13 cellular contexts compared by ENCODE assay signal in the genomic region with DNA sequence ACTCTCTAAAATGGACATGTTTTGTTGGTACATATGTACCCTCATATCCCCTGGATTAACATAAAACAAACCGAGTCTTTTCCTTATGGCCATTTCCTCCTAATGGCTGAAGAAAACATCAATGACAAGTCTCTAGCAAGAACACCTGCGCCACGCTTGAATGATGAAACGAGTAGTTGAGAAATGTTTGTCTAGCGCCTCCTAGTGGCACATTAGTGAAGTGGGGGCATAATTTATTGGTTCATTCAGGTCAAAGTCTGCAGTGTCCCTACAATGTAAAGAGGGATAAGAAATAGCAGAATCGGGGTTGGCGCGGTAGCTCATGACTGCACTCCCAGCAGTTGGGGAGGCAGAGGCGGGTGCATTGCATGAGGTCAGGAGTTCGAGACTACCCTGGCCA.
DNase-seq lines count a peak whose midpoint lies in the region; ATAC-seq and TF ChIP-seq lines count a peak whose summit lies in the region.
"Had no signal": no experiment of that assay in that cellular context is flagged by ENCODE, and none has a peak within 500 bp of the region (broad histone marks: within the 10 kb centered on the region; RNA-seq: fewer than 3 reads in every experiment).

No MANE protein-coding gene starts in this region.

- DNase-seq in SKM-1 treated with dmso at 0.1 percent for 144 hours (lab: John Stamatoyannopoulos, UW; ENCODE audit: unreplicated experiment) = peak; percentile 3
- no peak for DNase-seq in SKM-1 (lab: John Stamatoyannopoulos, UW; ENCODE audit: unreplicated experiment)
- DNase-seq in HCT116 (ENCODE audit: low read depth, low spot score) = peak; percentile 1
- DNase-seq in activated CD4-positive, alpha-beta memory T cell treated with anti-CD3 and anti-CD28 coated beads, Interleukin-2, amount 10 ng/mL, durations not matched to agents 7 days and 5 days = peak; percentile 17
- peak; percentile 0 for DNase-seq in renal cortical epithelial cell (ENCODE audit: low read depth)
- no peak for DNase-seq in superior temporal gyrus (ENCODE audit: extremely low spot score)
- no peak for DNase-seq in NCI-H2227 treated with DMSO at 0.1 percent for 48 hours (lab: John Stamatoyannopoulos, UW)
- DNase-seq: GOT3, left lung had no signal

- no peak for TF ChIP-seq POLR2A in HCT116 (IDR thresholded peaks at IDR 0.05; ENCODE audit: borderline replicate concordance, extremely low read depth, insufficient read depth, insufficient read length)

- no TSS peak for BruUV-seq in HCT116 (replicated peaks; lab: Mats Ljungman, UMichigan)

- no peaks in the 10 kb centered on the region for H3K36me3 Mint-ChIP-seq in activated CD4-positive, alpha-beta memory T cell treated with anti-CD3 and anti-CD28 coated beads, Interleukin-2, amount 10 ng/mL, durations not matched to agents 7 days and 5 days (ENCODE audit: low read depth)

- no peak overlapping the region for H3K4me2 ChIP-seq in HCT116 (ENCODE audit: low read length)
- H3K4me2 ChIP-seq: KMS-11 had no signal

- H3K27me3 ChIP-seq in HCT116 (ENCODE audit: insufficient read depth, low read length) = no peaks in the 10 kb centered on the region
- H3K27me3 ChIP-seq: left lung had no signal

- H3K27me3 Mint-ChIP-seq in activated CD4-positive, alpha-beta memory T cell treated with anti-CD3 and anti-CD28 coated beads, Interleukin-2, amount 10 ng/mL, durations not matched to agents 7 days and 5 days = no peaks in the 10 kb centered on the region
- H3K27me3 Mint-ChIP-seq: dendritic cell treated with granulocyte-macrophage colony-stimulating factor and Interleukin-4, amounts not matched to agents 40 ng/mL and 50 ng/mL, for 4 days; stimulated activated naive CD8-positive, alpha-beta T cell treated with anti-CD3 and anti-CD28 coated beads, Interleukin-15, Interleukin-2, amounts not matched to agents 100 ng/mL and 50 ng/mL, for 24 hours had no signal

- H3K4me3 Mint-ChIP-seq in activated CD4-positive, alpha-beta memory T cell treated with anti-CD3 and anti-CD28 coated beads, Interleukin-2, amount 10 ng/mL, durations not matched to agents 7 days and 5 days = no peak overlapping the region
- H3K4me3 Mint-ChIP-seq: dendritic cell treated with granulocyte-macrophage colony-stimulating factor and Interleukin-4, amounts not matched to agents 40 ng/mL and 50 ng/mL, for 4 days; stimulated activated naive CD8-positive, alpha-beta T cell treated with anti-CD3 and anti-CD28 coated beads, Interleukin-15, Interleukin-2, amounts not matched to agents 100 ng/mL and 50 ng/mL, for 24 hours had no signal

- no peak overlapping the region for H2AFZ ChIP-seq in HCT116 (ENCODE audit: low read depth, low read length, poor library complexity, severe bottlenecking)

- no peaks in the 10 kb centered on the region for H4K20me1 ChIP-seq in HCT116 (ENCODE audit: insufficient read depth)

- ATAC-seq in HCT116 (no peak), HG03469 (IDR thresholded peaks at IDR 0.05; ENCODE audit: unreplicated experiment) (no peak)
- ATAC-seq: left lung had no signal

- H3K79me2 ChIP-seq in HCT116 (ENCODE audit: insufficient read depth, low read length) = no peaks in the 10 kb centered on the region

- no peaks in the 10 kb centered on the region for H3K9me3 Mint-ChIP-seq in activated CD4-positive, alpha-beta memory T cell treated with anti-CD3 and anti-CD28 coated beads, Interleukin-2, amount 10 ng/mL, durations not matched to agents 7 days and 5 days
- H3K9me3 Mint-ChIP-seq: dendritic cell treated with granulocyte-macrophage colony-stimulating factor and Interleukin-4, amounts not matched to agents 40 ng/mL and 50 ng/mL, for 4 days had no signal

- no peaks in the 10 kb centered on the region for H3K4me1 ChIP-seq in HCT116 (ENCODE audit: control insufficient read depth in 1 of 2, insufficient read depth in 2 of 2, low read length in 2 of 2)
- H3K4me1 ChIP-seq: left lung had no signal

- H3K9me2 ChIP-seq in HCT116 (ENCODE audit: insufficient read depth) = no peaks in the 10 kb centered on the region

- no peaks in the 10 kb centered on the region for H3K9me3 ChIP-seq in HCT116 (ENCODE audit: control insufficient read depth in 1 of 2, insufficient read depth in 1 of 2, low read depth in 1 of 2, low read length in 2 of 2)
- H3K9me3 ChIP-seq: left lung had no signal

- no peaks in the 10 kb centered on the region for H3K4me1 Mint-ChIP-seq in activated CD4-positive, alpha-beta memory T cell treated with anti-CD3 and anti-CD28 coated beads, Interleukin-2, amount 10 ng/mL, durations not matched to agents 7 days and 5 days

- intact Hi-C loops in HCT116 (cut with micrococcal nuclease) = no loop called here

- no peak overlapping the region for H3K4me3 ChIP-seq in HCT116 (replicated peaks in 1 of 2; ENCODE audit: low read depth in 1 of 2, low read length in 2 of 2)
- H3K4me3 ChIP-seq: left lung had no signal

- no peak overlapping the region for H3K27ac Mint-ChIP-seq in activated CD4-positive, alpha-beta memory T cell treated with anti-CD3 and anti-CD28 coated beads, Interleukin-2, amount 10 ng/mL, durations not matched to agents 7 days and 5 days
- H3K27ac Mint-ChIP-seq: dendritic cell treated with granulocyte-macrophage colony-stimulating factor and Interleukin-4, amounts not matched to agents 40 ng/mL and 50 ng/mL, for 4 days; stimulated activated naive CD8-positive, alpha-beta T cell treated with anti-CD3 and anti-CD28 coated beads, Interleukin-15, Interleukin-2, amounts not matched to agents 100 ng/mL and 50 ng/mL, for 24 hours had no signal

- CTCF ChIA-PET in HCT116 (lab: Charles Lee) = no interaction called here
- CTCF ChIA-PET in activated CD4-positive, alpha-beta memory T cell treated with anti-CD3 and anti-CD28 coated beads, Interleukin-2, amount 10 ng/mL, durations not matched to agents 7 days and 5 days (lab: Charles Lee) = no interaction called here

- H3K27ac ChIP-seq in HCT116 (ENCODE audit: low read depth, low read length) = no peak overlapping the region
- H3K27ac ChIP-seq: KMS-11, left lung had no signal

- H3K36me3 ChIP-seq in HCT116 (ENCODE audit: control insufficient read depth in 1 of 2, insufficient read depth in 2 of 2, low read length in 2 of 2) = no peaks in the 10 kb centered on the region
- H3K36me3 ChIP-seq: left lung had no signal

- H3K9ac ChIP-seq in HCT116 (ENCODE audit: low read length) = no peak overlapping the region
- H3K9ac ChIP-seq: KMS-11 had no signal

- TF ChIP-seq RAD21 in HCT116 (IDR thresholded peaks at IDR 0.05; ENCODE audit: low read depth) = no peak

- TF ChIP-seq CTCF in HCT116 (IDR thresholded peaks at IDR 0.05 in 2 of 3, conservative IDR thresholded peaks at IDR 0.05 in 1 of 3; ENCODE audit: borderline replicate concordance in 1 of 3, insufficient read depth in 1 of 3, low read depth in 2 of 3, low read length in 2 of 3) = peak in 2 of 3 experiments; percentile 29 to 38; a peak in 4 of 6 replicates

- POLR2A ChIA-PET in HCT116 (lab: Charles Lee) = no interaction called here
- POLR2A ChIA-PET in activated CD4-positive, alpha-beta memory T cell treated with anti-CD3 and anti-CD28 coated beads, Interleukin-2, amount 10 ng/mL, durations not matched to agents 7 days and 5 days (lab: Charles Lee) = no interaction called here

- RAD21 ChIA-PET in HCT116 (lab: Charles Lee; ENCODE audit: low non-redundant PET in 1 of 2, low total read pairs in 2 of 2, uncharacterized antibody in 2 of 2, unreplicated experiment in 2 of 2) = no interaction called here

TF ChIP-seq in HCT116, 20 proteins besides CTCF, POLR2A, EP300 and RAD21:
- TF ChIP-seq, protein P1, sequence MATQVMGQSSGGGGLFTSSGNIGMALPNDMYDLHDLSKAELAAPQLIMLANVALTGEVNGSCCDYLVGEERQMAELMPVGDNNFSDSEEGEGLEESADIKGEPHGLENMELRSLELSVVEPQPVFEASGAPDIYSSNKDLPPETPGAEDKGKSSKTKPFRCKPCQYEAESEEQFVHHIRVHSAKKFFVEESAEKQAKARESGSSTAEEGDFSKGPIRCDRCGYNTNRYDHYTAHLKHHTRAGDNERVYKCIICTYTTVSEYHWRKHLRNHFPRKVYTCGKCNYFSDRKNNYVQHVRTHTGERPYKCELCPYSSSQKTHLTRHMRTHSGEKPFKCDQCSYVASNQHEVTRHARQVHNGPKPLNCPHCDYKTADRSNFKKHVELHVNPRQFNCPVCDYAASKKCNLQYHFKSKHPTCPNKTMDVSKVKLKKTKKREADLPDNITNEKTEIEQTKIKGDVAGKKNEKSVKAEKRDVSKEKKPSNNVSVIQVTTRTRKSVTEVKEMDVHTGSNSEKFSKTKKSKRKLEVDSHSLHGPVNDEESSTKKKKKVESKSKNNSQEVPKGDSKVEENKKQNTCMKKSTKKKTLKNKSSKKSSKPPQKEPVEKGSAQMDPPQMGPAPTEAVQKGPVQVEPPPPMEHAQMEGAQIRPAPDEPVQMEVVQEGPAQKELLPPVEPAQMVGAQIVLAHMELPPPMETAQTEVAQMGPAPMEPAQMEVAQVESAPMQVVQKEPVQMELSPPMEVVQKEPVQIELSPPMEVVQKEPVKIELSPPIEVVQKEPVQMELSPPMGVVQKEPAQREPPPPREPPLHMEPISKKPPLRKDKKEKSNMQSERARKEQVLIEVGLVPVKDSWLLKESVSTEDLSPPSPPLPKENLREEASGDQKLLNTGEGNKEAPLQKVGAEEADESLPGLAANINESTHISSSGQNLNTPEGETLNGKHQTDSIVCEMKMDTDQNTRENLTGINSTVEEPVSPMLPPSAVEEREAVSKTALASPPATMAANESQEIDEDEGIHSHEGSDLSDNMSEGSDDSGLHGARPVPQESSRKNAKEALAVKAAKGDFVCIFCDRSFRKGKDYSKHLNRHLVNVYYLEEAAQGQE (IDR thresholded peaks at IDR 0.05; ENCODE audit: low read depth) = no peak
- TF ChIP-seq ELF1 (IDR thresholded peaks at IDR 0.05; ENCODE audit: borderline replicate concordance, low read depth) (no peak), CBX3 (IDR thresholded peaks at IDR 0.05; ENCODE audit: low read depth) (no peak), CEBPB (IDR thresholded peaks at IDR 0.05; ENCODE audit: low read depth) (no peak), ZNF274 (IDR thresholded peaks at IDR 0.05; ENCODE audit: low read depth, low read length) (no peak), EGR1 (IDR thresholded peaks at IDR 0.05; ENCODE audit: low read depth) (no peak), TCF7L2 (IDR thresholded peaks at IDR 0.05; ENCODE audit: borderline replicate concordance, extremely low read depth, insufficient read depth, insufficient read length) (no peak), SIN3A (IDR thresholded peaks at IDR 0.05; ENCODE audit: low read depth) (no peak), SP1 (IDR thresholded peaks at IDR 0.05; ENCODE audit: low read depth) (no peak), SRF (IDR thresholded peaks at IDR 0.05; ENCODE audit: low read depth) (no peak), POLR2AphosphoS5 (IDR thresholded peaks at IDR 0.05; ENCODE audit: low read depth, low read length) (no peak), FOSL1 (IDR thresholded peaks at IDR 0.05; ENCODE audit: low read depth) (no peak), YY1 (IDR thresholded peaks at IDR 0.05; ENCODE audit: extremely low read depth, insufficient replicate concordance, low read depth, low read length) (no peak), ZFX (IDR thresholded peaks at IDR 0.05) (no peak)

Comparison
In these comparisons a context has a peak if more than half of its experiments do, and no peak if none do; other contexts are left out.
1. DNase-seq: peak in SKM-1 treated with dmso at 0.1 percent for 144 hours (single experiment), HCT116 (single experiment), activated CD4-positive, alpha-beta memory T cell treated with anti-CD3 and anti-CD28 coated beads, Interleukin-2, amount 10 ng/mL, durations not matched to agents 7 days and 5 days (single experiment) and renal cortical epithelial cell (single experiment); none in SKM-1 (single experiment), superior temporal gyrus (single experiment) and NCI-H2227 treated with DMSO at 0.1 percent for 48 hours (single experiment).